In genomic region chr15:64162869-64163661, GRCh38 we compare ENCODE assay signal across 8 cellular contexts. TPM values are rescaled to one million over a fixed set of nuclear protein-coding genes. Genes with fewer than 3 reads are reported as not detected.
DNase-seq lines count a peak whose midpoint lies in the region; TF ChIP-seq lines count a peak whose summit lies in the region.

Gene PPIB, minus strand, starts transcription at chr15:64163022. Its CDS starts 36 bp downstream, at chr15:64162986.

- CTCF ChIA-PET in activated naive CD4-positive, alpha-beta T cell treated with anti-CD3 and anti-CD28 coated beads, Interleukin-2, amount 10 ng/mL, durations not matched to agents 7 days and 5 days (lab: Charles Lee): interaction anchor here (0.7 to 3.4 kb wide), 3 partner anchors 10 to 423 kb away, joined by 3 to 28 read pairs (median 3); partner anchors contain the start of gene SNX22

- H3K27me3 Mint-ChIP-seq in HFFc6 (ENCODE audit: insufficient read depth): peaks cover 5% of the 10 kb centered on the region; the same call in 1 of the 2 replicates
- H3K27me3 Mint-ChIP-seq in activated naive CD4-positive, alpha-beta T cell treated with anti-CD3 and anti-CD28 coated beads, Interleukin-2, amount 10 ng/mL, durations not matched to agents 7 days and 5 days: no peaks in the 10 kb centered on the region

- peak within 1 kb of the TSS; percentile 78 for H3K27ac ChIP-seq in temporal lobe (ENCODE audit: low read depth, low read length)

- H3K4me3 Mint-ChIP-seq in HFFc6: peak within 1 kb of the TSS; percentile 93
- H3K4me3 Mint-ChIP-seq in activated naive CD4-positive, alpha-beta T cell treated with anti-CD3 and anti-CD28 coated beads, Interleukin-2, amount 10 ng/mL, durations not matched to agents 7 days and 5 days: peak within 1 kb of the TSS; percentile 89

- DNase-seq in HFFc6 (peak; percentile 96), NAMALWA (ENCODE audit: low spot score) (peak; percentile 97), SK-N-DZ (ENCODE audit: low spot score) (peak; percentile 96), germinal center (ENCODE audit: low spot score) (peak; percentile 96), occipital lobe (lab: John Stamatoyannopoulos, UW) (peak; percentile 98)
- DNase-seq in activated naive CD4-positive, alpha-beta T cell treated with anti-CD3 and anti-CD28 coated beads, Interleukin-2, amount 10 ng/mL, durations not matched to agents 7 days and 5 days: peak; percentile 98

- H3K27ac Mint-ChIP-seq in HFFc6: peak within 1 kb of the TSS; percentile 88
- peak within 1 kb of the TSS; percentile 97 for H3K27ac Mint-ChIP-seq in activated naive CD4-positive, alpha-beta T cell treated with anti-CD3 and anti-CD28 coated beads, Interleukin-2, amount 10 ng/mL, durations not matched to agents 7 days and 5 days

- peak; percentile 62 for TF ChIP-seq CTCF in HFFc6 (IDR thresholded peaks at IDR 0.05)

- no peaks in the 10 kb centered on the region for H3K9me3 Mint-ChIP-seq in HFFc6
- H3K9me3 Mint-ChIP-seq in activated naive CD4-positive, alpha-beta T cell treated with anti-CD3 and anti-CD28 coated beads, Interleukin-2, amount 10 ng/mL, durations not matched to agents 7 days and 5 days: no peaks in the 10 kb centered on the region

- peaks cover 54% of the 10 kb centered on the region for H3K4me1 Mint-ChIP-seq in HFFc6 (ENCODE audit: low read depth)
- peaks cover 49% of the 10 kb centered on the region for H3K4me1 Mint-ChIP-seq in activated naive CD4-positive, alpha-beta T cell treated with anti-CD3 and anti-CD28 coated beads, Interleukin-2, amount 10 ng/mL, durations not matched to agents 7 days and 5 days

- H3K36me3 Mint-ChIP-seq in HFFc6 (ENCODE audit: low read depth): peaks cover 28% of the 10 kb centered on the region
- H3K36me3 Mint-ChIP-seq in activated naive CD4-positive, alpha-beta T cell treated with anti-CD3 and anti-CD28 coated beads, Interleukin-2, amount 10 ng/mL, durations not matched to agents 7 days and 5 days: peaks cover 40% of the 10 kb centered on the region

- peak within 1 kb of the TSS; percentile 94 for H3K4me3 ChIP-seq in GM08714 (ENCODE audit: low read length)

RNA-seq across cellular contexts. Expression of gene PPIB, which starts in this region (rescaled TPM):
- 1,000 to 10,000 TPM; 1,000 to 1,254 (median 1,048) TPM for total RNA-seq in HFFc6 (2021; fragmentation: NEBNext Ultra II Directional; extraction: Animal tissue kit (Norgen Biotek cat#: 25700))
- 388 and 415 TPM in 2 replicates for polyA plus RNA-seq in SK-N-DZ (2014; cell fraction: cytosol; rRNA removed)
- 154 and 174 TPM in 2 replicates for polyA plus RNA-seq in SK-N-DZ (2014; cell fraction: nucleus; rRNA removed)
- total RNA-seq in occipital lobe (142 TPM), temporal lobe (88.0 TPM)

Comparison
In these comparisons a context has a peak if more than half of its experiments do, and no peak if none do; other contexts are left out.
1. Peak in every context shown above with its lines: DNase-seq, H3K4me3 ChIP-seq and H3K27ac ChIP-seq.